ENCODE assay signal across 15 cellular contexts in the genomic region with DNA sequence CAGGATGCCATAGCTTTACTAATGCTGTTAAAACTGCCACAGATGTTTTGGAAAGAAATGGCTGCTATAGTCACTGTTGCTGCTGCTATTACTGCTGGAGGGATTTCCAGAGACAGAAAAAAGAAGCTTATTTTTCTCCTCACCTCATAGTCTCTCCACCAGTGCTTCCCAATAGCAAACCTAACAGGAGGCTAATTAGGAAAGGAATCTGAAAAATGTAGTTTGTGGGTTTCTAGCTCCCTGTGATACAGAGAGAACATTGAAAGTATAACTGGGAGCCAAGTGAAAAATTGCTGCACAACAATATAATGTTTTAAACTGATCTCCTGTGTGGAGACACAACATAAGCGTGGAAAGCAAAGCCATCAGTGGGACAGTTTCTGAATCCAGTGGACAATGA. TPM values are rescaled to one million over a fixed set of nuclear protein-coding genes. Genes with fewer than 3 reads are reported as not detected.
DNase-seq lines count a peak whose midpoint lies in the region; ATAC-seq lines count a peak whose summit lies in the region.
"Had no signal": no experiment of that assay in that cellular context is flagged by ENCODE, and none has a peak within 500 bp of the region (broad histone marks: within the 10 kb centered on the region; RNA-seq: fewer than 3 reads in every experiment).

No MANE protein-coding gene starts in this region.

- H3K27ac ChIP-seq in mesendoderm (ENCODE audit: low read depth, low read length): no peak overlapping the region
- H3K27ac ChIP-seq: GM23248, HL-60 had no signal

- H3K27me3 ChIP-seq in mesendoderm (ENCODE audit: insufficient read depth, low read length, poor library complexity): no peaks in the 10 kb centered on the region

- H4K8ac ChIP-seq in mesendoderm (ENCODE audit: low read depth, low read length): no peak overlapping the region

- no peaks in the 10 kb centered on the region for H3K4me1 ChIP-seq in mesendoderm (ENCODE audit: control insufficient read depth, low read depth, low read length)
- H3K4me1 ChIP-seq: Caco-2 had no signal

- in situ Hi-C loops in SK-MEL-5 (cut with HindIII; ENCODE audit: low pct_unique_long_range_greater_than_20kb, low sequenced_read_pairs): no loop called here

- H3K36me3 ChIP-seq in mesendoderm (ENCODE audit: control insufficient read depth, insufficient read depth, low read length): no peaks in the 10 kb centered on the region

- H2AK5ac ChIP-seq in mesendoderm (ENCODE audit: low read length): no peak overlapping the region

- no peak overlapping the region for H3K23ac ChIP-seq in mesendoderm (ENCODE audit: low read length)

- ATAC-seq in GM18502 (IDR thresholded peaks at IDR 0.05; ENCODE audit: poor library complexity, unreplicated experiment): no peak
- ATAC-seq: CD8-positive, alpha-beta T cell had no signal

- peak overlapping the region; percentile 60 for H3K18ac ChIP-seq in mesendoderm (ENCODE audit: low read length)

- peak; percentile 6 for DNase-seq in SK-MEL-5 (ENCODE audit: low read depth, low spot score)
- peak; percentile 51 for DNase-seq in astrocyte of the hippocampus (ENCODE audit: low read depth, low spot score)
- peak; percentile 55 for DNase-seq in mesendoderm
- no peak for DNase-seq in GDM1 (lab: John Stamatoyannopoulos, UW)
- no peak for DNase-seq in occipital lobe (lab: John Stamatoyannopoulos, UW)
- DNase-seq in HPDE6-E6E7 (ENCODE audit: extremely low spot score): no peak
- DNase-seq: Caco-2; CD8-positive, alpha-beta T cell; DND-41; GF-D8; GM23248 had no signal

- no peak overlapping the region for H3K9ac ChIP-seq in mesendoderm (ENCODE audit: low read length)
- H3K9ac ChIP-seq: GM23248 had no signal

- no peak overlapping the region for H3K4me3 ChIP-seq in mesendoderm (ENCODE audit: low read length)
- H3K4me3 ChIP-seq: GM23248 had no signal

- H3K79me1 ChIP-seq in mesendoderm (ENCODE audit: low read length): no peaks in the 10 kb centered on the region

- no peak overlapping the region for H4K5ac ChIP-seq in mesendoderm (ENCODE audit: low read length)

- H2BK5ac ChIP-seq in mesendoderm (ENCODE audit: low read length): no peak overlapping the region

- no peak overlapping the region for H2BK15ac ChIP-seq in mesendoderm (replicated peaks; ENCODE audit: low read depth)

- peak overlapping the region; percentile 31 for H3K4ac ChIP-seq in mesendoderm (ENCODE audit: low read depth, low read length)

- no peak overlapping the region for H3K56ac ChIP-seq in mesendoderm (ENCODE audit: low read length)

- WGBS in mesendoderm (ENCODE audit: extremely low coverage, insufficient coverage, low lambda C conversion rate): no CpG with 5 or more reads among the region's 1 CpG

- no peak overlapping the region for H3K4me2 ChIP-seq in mesendoderm (ENCODE audit: low read length)

- H2BK120ac ChIP-seq in mesendoderm (ENCODE audit: low read depth, low read length): peak overlapping the region; percentile 61

- no peaks in the 10 kb centered on the region for H3K79me2 ChIP-seq in mesendoderm (ENCODE audit: control insufficient read depth, insufficient read depth, low read length)

RNA-seq across cellular contexts. Expression of a gene that starts 8.6 kb away (rescaled TPM):
- total RNA-seq in SK-MEL-5 (2014; rRNA removed; shearing (Covaris generic)): 0.74 and 1.1 TPM in 2 replicates
- polyA plus RNA-seq in SK-MEL-5 (2015; cell fraction: cytosol; rRNA removed): 2.2 and 4.3 TPM in 2 replicates
- polyA plus RNA-seq in SK-MEL-5 (2015; cell fraction: nucleus; rRNA removed): 0.12 and 0.79 TPM in 2 replicates
- polyA plus RNA-seq in mesendoderm (2013, experiment 1 of 2): 17.9 TPM
- polyA plus RNA-seq in mesendoderm (2013, experiment 2 of 2): 19.4 TPM
- total RNA-seq in occipital lobe: 47.1 TPM
- total RNA-seq: GM23248 had no signal
- polyA plus RNA-seq: BJ, CD14-positive monocyte, GM23248 had no signal

Comparison
In these comparisons a context has a peak if more than half of its experiments do, and no peak if none do; other contexts are left out.
1. DNase-seq: peak in SK-MEL-5 (single experiment), astrocyte of the hippocampus (single experiment) and mesendoderm (single experiment); none in GDM1 (single experiment), occipital lobe (single experiment) and HPDE6-E6E7 (single experiment).
2. RNA of a gene that starts 8.6 kb away (total RNA-seq): 47.1 TPM in occipital lobe (single experiment); 0.74 to 1.1 TPM in SK-MEL-5; every median in the first group is over 10 times any median in the second.